8 cellular contexts compared by ENCODE assay signal in genomic region chr4:56799824-56800756, GRCh38. TPM values are rescaled to one million over a fixed set of nuclear protein-coding genes. Genes with fewer than 3 reads are reported as not detected.
DNase-seq lines count a peak whose midpoint lies in the region; ATAC-seq and TF ChIP-seq lines count a peak whose summit lies in the region.

No MANE protein-coding gene starts in this region.

- H3K4me3 Mint-ChIP-seq in natural killer cell treated with Interleukin-12 subunit alpha and Interleukin-12 subunit beta and Interleukin-15 and Interleukin-18, amount 100 ng/mL, for 72 hours = peak overlapping the region; percentile 96

- DNase-seq in DMS79 (lab: John Stamatoyannopoulos, UW) (peak; percentile 37), RKO (ENCODE audit: low spot score) (peak; percentile 91), fibroblast of peridontal ligament (ENCODE audit: extremely low read depth) (peak; percentile 89)
- DNase-seq in activated T-helper 1 cell treated with anti-CD3 and anti-CD28 coated beads, Interleukin-2, amount 50 U/mL, for 16 hours (ENCODE audit: low read depth in 1 of 2, low spot score in 1 of 2) = peak; percentile 64 to 70
- peak; percentile 86 for DNase-seq in natural killer cell treated with Interleukin-12 subunit alpha and Interleukin-12 subunit beta and Interleukin-15 and Interleukin-18, amount 100 ng/mL, for 72 hours (ENCODE audit: low spot score)
- DNase-seq in stimulated activated naive CD4-positive, alpha-beta T cell treated with Interleukin-2 at 50 U/mL for 16 hours (lab: John Stamatoyannopoulos, UW) = peak; percentile 83

- H3K4me1 ChIP-seq in KMS-11 (ENCODE audit: low read depth, poor library complexity, severe bottlenecking) = peaks cover 32% of the 10 kb centered on the region

- TF ChIP-seq CTCF in KMS-11 (conservative IDR thresholded peaks at IDR 0.05; ENCODE audit: low read depth, low read length) = peak; percentile 95

- H3K27ac ChIP-seq in KMS-11 = 0 out of 2 replicates have a peak overlapping the region, but pooled peaks have one; percentile 4

- peak; percentile 88 for ATAC-seq in GM21737 (IDR thresholded peaks at IDR 0.05; ENCODE audit: unreplicated experiment)
- ATAC-seq in natural killer cell treated with Interleukin-12 subunit alpha and Interleukin-12 subunit beta and Interleukin-15 and Interleukin-18, amount 100 ng/mL, for 72 hours = peak; percentile 97 to 98

- peak overlapping the region; percentile 64 to 83 for H3K27ac Mint-ChIP-seq in natural killer cell treated with Interleukin-12 subunit alpha and Interleukin-12 subunit beta and Interleukin-15 and Interleukin-18, amount 100 ng/mL, for 72 hours

- peak overlapping the region; percentile 89 for H3K4me3 ChIP-seq in KMS-11 (IDR thresholded peaks at IDR 0.05; ENCODE audit: insufficient read depth, low read depth, low read length)

- H2AFZ ChIP-seq in KMS-11 (ENCODE audit: low read depth) = peak overlapping the region; percentile 96

- no peaks in the 10 kb centered on the region for H3K36me3 Mint-ChIP-seq in natural killer cell treated with Interleukin-12 subunit alpha and Interleukin-12 subunit beta and Interleukin-15 and Interleukin-18, amount 100 ng/mL, for 72 hours

- H3K9me3 Mint-ChIP-seq in natural killer cell treated with Interleukin-12 subunit alpha and Interleukin-12 subunit beta and Interleukin-15 and Interleukin-18, amount 100 ng/mL, for 72 hours = no peaks in the 10 kb centered on the region

- H3K27me3 Mint-ChIP-seq in natural killer cell treated with Interleukin-12 subunit alpha and Interleukin-12 subunit beta and Interleukin-15 and Interleukin-18, amount 100 ng/mL, for 72 hours = no peaks in the 10 kb centered on the region

- H4K20me1 ChIP-seq in KMS-11 (ENCODE audit: insufficient read depth) = no peaks in the 10 kb centered on the region

- peak overlapping the region; percentile 45; the same call in 1 of the 2 replicates for H3K9ac ChIP-seq in KMS-11

- no peaks in the 10 kb centered on the region for H3K79me2 ChIP-seq in KMS-11 (ENCODE audit: insufficient read depth, low read depth)

- H3K36me3 ChIP-seq in KMS-11 (ENCODE audit: insufficient read depth) = no peaks in the 10 kb centered on the region

- peaks cover 5 to 15% of the 10 kb centered on the region in 2 donors for H3K4me1 Mint-ChIP-seq in natural killer cell treated with Interleukin-12 subunit alpha and Interleukin-12 subunit beta and Interleukin-15 and Interleukin-18, amount 100 ng/mL, for 72 hours (ENCODE audit: low read depth in 2 of 2)

- H3K4me2 ChIP-seq in KMS-11 = peak overlapping the region; percentile 55

- H3K27me3 ChIP-seq in KMS-11 (ENCODE audit: insufficient read depth, low read depth) = no peaks in the 10 kb centered on the region

RNA-seq across cellular contexts. Expression of gene SPINK2, which starts 21.4 kb away (rescaled TPM):
- not detected for total RNA-seq in natural killer cell treated with Interleukin-12 subunit alpha and Interleukin-12 subunit beta and Interleukin-15 and Interleukin-18, amount 100 ng/mL, for 72 hours

Comparison
In these comparisons a context has a peak if more than half of its experiments do, and no peak if none do; other contexts are left out.
1. Peak in every context shown above with its lines: DNase-seq, ATAC-seq, H3K4me3 ChIP-seq and H3K27ac ChIP-seq.
2. DNase-seq: peak in every context shown above with its lines; median percentile 91 in RKO; 89 in fibroblast of peridontal ligament; 86 in natural killer cell treated with Interleukin-12 subunit alpha and Interleukin-12 subunit beta and Interleukin-15 and Interleukin-18, amount 100 ng/mL, for 72 hours; 83 in stimulated activated naive CD4-positive, alpha-beta T cell treated with Interleukin-2 at 50 U/mL for 16 hours; 67 in activated T-helper 1 cell treated with anti-CD3 and anti-CD28 coated beads, Interleukin-2, amount 50 U/mL, for 16 hours; 37 in DMS79.